In genomic region chr9:90915693-90916092, GRCh38 we compare ENCODE assay signal across 9 cellular contexts.
DNase-seq lines count a peak whose midpoint lies in the region; ATAC-seq and TF ChIP-seq lines count a peak whose summit lies in the region.
"Had no signal": no experiment of that assay in that cellular context is flagged by ENCODE, and none has a peak within 500 bp of the region (broad histone marks: within the 10 kb centered on the region; RNA-seq: fewer than 3 reads in every experiment).

No MANE protein-coding gene starts in this region.

- no peak overlapping the region for H3K27ac ChIP-seq in stomach
- H3K27ac ChIP-seq: tibial nerve had no signal

- intact Hi-C loops in stomach (cut with DNase I; ENCODE audit: low total_unique reads): loop anchor here (10.0 kb wide), 2 partner anchors 519 to 1059 kb away; no protein-coding TSS in a partner anchor

- in situ Hi-C loops in SK-MEL-5 (cut with HindIII; ENCODE audit: low pct_unique_long_range_greater_than_20kb, low sequenced_read_pairs): no loop called here

- DNase-seq in activated CD4-positive, alpha-beta T cell treated with anti-CD3 and anti-CD28 coated beads for 24 hours (ENCODE audit: low read depth in 2 of 2): peak; percentile 18 to 34
- DNase-seq in activated CD4-positive, alpha-beta T cell treated with anti-CD3 and anti-CD28 coated beads for 1 hour: no peak
- DNase-seq in SK-MEL-5 (ENCODE audit: low read depth, low spot score) (peak; percentile 30), fibroblast of the aortic adventitia (ENCODE audit: low read depth) (peak; percentile 27), stomach (peak; percentile 41), NCI-H446 treated with DMSO at 0.1 percent for 48 hours (lab: John Stamatoyannopoulos, UW) (no peak), GF-D8 (lab: John Stamatoyannopoulos, UW) (no peak)

- H3K4me3 ChIP-seq in fibroblast of the aortic adventitia (ENCODE audit: low read depth, low read length) (no peak overlapping the region), stomach (no peak overlapping the region)
- H3K4me3 ChIP-seq: tibial nerve had no signal

- TF ChIP-seq CTCF in fibroblast of the aortic adventitia (IDR thresholded peaks at IDR 0.05; ENCODE audit: insufficient read depth, low read length): peak; percentile 35
- no peak for TF ChIP-seq CTCF in stomach (IDR thresholded peaks at IDR 0.05)

- no peaks in the 10 kb centered on the region for H3K36me3 ChIP-seq in stomach
- H3K36me3 ChIP-seq: tibial nerve had no signal

- TF ChIP-seq POLR2A in stomach (IDR thresholded peaks at IDR 0.05): no peak

- no peaks in the 10 kb centered on the region for H3K9me3 ChIP-seq in stomach
- H3K9me3 ChIP-seq: tibial nerve had no signal

- no peak for ATAC-seq in GM21390 (IDR thresholded peaks at IDR 0.05; ENCODE audit: unreplicated experiment)

- H3K27me3 ChIP-seq in stomach: peaks cover 0 to 15% (median 0%) of the 10 kb centered on the region in 3 donors
- H3K27me3 ChIP-seq: tibial nerve had no signal

- peaks cover 0 to 9% (median 3%) of the 10 kb centered on the region in 4 donors for H3K4me1 ChIP-seq in stomach
- H3K4me1 ChIP-seq: tibial nerve had no signal

- no peak for TF ChIP-seq EP300 in stomach (IDR thresholded peaks at IDR 0.05)

- WGBS in stomach, 5 donors: 75 to 88% (median 84%) methylated on average over 6 of the region's 6 CpGs

Comparison
In these comparisons a context has a peak if more than half of its experiments do, and no peak if none do; other contexts are left out.
1. DNase-seq: peak in activated CD4-positive, alpha-beta T cell treated with anti-CD3 and anti-CD28 coated beads for 24 hours (2 of 2), SK-MEL-5 (single experiment), fibroblast of the aortic adventitia (single experiment) and stomach (single experiment); none in activated CD4-positive, alpha-beta T cell treated with anti-CD3 and anti-CD28 coated beads for 1 hour (single experiment), NCI-H446 treated with DMSO at 0.1 percent for 48 hours (single experiment) and GF-D8 (single experiment).